In genomic region chr2:59322005-59322404, GRCh38 we compare ENCODE assay signal across 18 cellular contexts.
"Had no signal": no experiment of that assay in that cellular context is flagged by ENCODE, and none has a peak within 500 bp of the region (broad histone marks: within the 10 kb centered on the region; RNA-seq: fewer than 3 reads in every experiment).

No MANE protein-coding gene starts in this region.

- H3K9me3 ChIP-seq: esophagus squamous epithelium, neutrophil, psoas muscle, tibial artery, upper lobe of left lung, uterus had no signal

- H3K4me1 Mint-ChIP-seq: nephron progenitor cell; stimulated activated memory B cell treated with anti-CD40 and anti-IgM and Interleukin-4, amounts not matched to agents 10 μg/mL and 1 μg/mL and 100 μg/mL, for 72 hours had no signal

- H3K4me3 ChIP-seq: esophagus squamous epithelium, psoas muscle, spleen, tibial artery, upper lobe of left lung, uterus had no signal

- H3K36me3 ChIP-seq: esophagus squamous epithelium, neutrophil, spleen, tibial artery, upper lobe of left lung, uterus had no signal

- H3K27me3 ChIP-seq: esophagus squamous epithelium, neutrophil, spleen, tibial artery, upper lobe of left lung, uterus had no signal

- H3K4me3 Mint-ChIP-seq: naive thymus-derived CD4-positive, alpha-beta T cell; nephron progenitor cell; stimulated activated memory B cell treated with anti-CD40 and anti-IgM and Interleukin-4, amounts not matched to agents 10 μg/mL and 1 μg/mL and 100 μg/mL, for 72 hours; stimulated activated naive CD8-positive, alpha-beta T cell treated with anti-CD3 and anti-CD28 coated beads, Interleukin-15, Interleukin-2, amounts not matched to agents 100 ng/mL and 50 ng/mL, for 24 hours had no signal

- DNase-seq: effector memory CD4-positive, alpha-beta T cell; esophagus squamous epithelium; foreskin fibroblast; kidney glomerular epithelial cell; naive thymus-derived CD4-positive, alpha-beta T cell; nephron progenitor cell; psoas muscle; retina; spleen; stimulated activated CD4-positive, alpha-beta T cell treated with anti-CD3 and anti-CD28 coated beads, Interleukin-15, amount 100 ng/mL, for 24 hours; stimulated activated CD4-positive, alpha-beta T cell treated with anti-CD3 and anti-CD28 coated beads, Interleukin-1b, Interleukin-23, amount 100 ng/mL, for 48 hours; stimulated activated CD4-positive, alpha-beta T cell treated with anti-CD3 and anti-CD28 coated beads, Interleukin-4, amount 100 ng/mL, for 24 hours; tibial artery; upper lobe of left lung; uterus had no signal

- H3K27ac ChIP-seq: esophagus squamous epithelium, neutrophil, psoas muscle, spleen, tibial artery, upper lobe of left lung, uterus had no signal

- H3K36me3 Mint-ChIP-seq: naive thymus-derived CD4-positive, alpha-beta T cell had no signal

- H3K27ac Mint-ChIP-seq: naive thymus-derived CD4-positive, alpha-beta T cell; nephron progenitor cell; stimulated activated memory B cell treated with anti-CD40 and anti-IgM and Interleukin-4, amounts not matched to agents 10 μg/mL and 1 μg/mL and 100 μg/mL, for 72 hours; stimulated activated naive CD8-positive, alpha-beta T cell treated with anti-CD3 and anti-CD28 coated beads, Interleukin-15, Interleukin-2, amounts not matched to agents 100 ng/mL and 50 ng/mL, for 24 hours had no signal

- H3K4me1 ChIP-seq: esophagus squamous epithelium, psoas muscle, spleen, tibial artery, upper lobe of left lung, uterus had no signal

- H3K27me3 Mint-ChIP-seq: stimulated activated naive CD8-positive, alpha-beta T cell treated with anti-CD3 and anti-CD28 coated beads, Interleukin-15, Interleukin-2, amounts not matched to agents 100 ng/mL and 50 ng/mL, for 24 hours had no signal
